10 cellular contexts compared by ENCODE assay signal in genomic region chr17:2510559-2510958, GRCh38. TPM values are rescaled to one million over a fixed set of nuclear protein-coding genes. Genes with fewer than 3 reads are reported as not detected.
DNase-seq lines count a peak whose midpoint lies in the region; ATAC-seq and TF ChIP-seq lines count a peak whose summit lies in the region.
"Had no signal": no experiment of that assay in that cellular context is flagged by ENCODE, and none has a peak within 500 bp of the region (broad histone marks: within the 10 kb centered on the region; RNA-seq: fewer than 3 reads in every experiment).

No MANE protein-coding gene starts in this region.

- H2BK12ac ChIP-seq in neuronal stem cell (ENCODE audit: low read length), result no peak overlapping the region

- DNase-seq in NAMALWA (ENCODE audit: low spot score) (peak; percentile 5), endodermal cell (peak; percentile 37), neuronal stem cell (ENCODE audit: low spot score) (no peak), AG08395 (ENCODE audit: low spot score) (no peak), G401 (ENCODE audit: low spot score) (no peak)
- DNase-seq: hypothalamus, NCI-H226 had no signal

- H2AFZ ChIP-seq in neuronal stem cell (ENCODE audit: low read length), result peak overlapping the region; percentile 89

- ATAC-seq in HG03432 (IDR thresholded peaks at IDR 0.05; ENCODE audit: unreplicated experiment) (no peak), GM18870 (IDR thresholded peaks at IDR 0.05; ENCODE audit: unreplicated experiment) (no peak)

- H2BK5ac ChIP-seq in neuronal stem cell (ENCODE audit: low read length), result no peak overlapping the region

- no peak overlapping the region for H3K18ac ChIP-seq in neuronal stem cell (ENCODE audit: low read length)

- peak overlapping the region; percentile 83 to 100 (median 91) for H3K4me2 ChIP-seq in BLaER1 treated with 17β-estradiol and CSF1 and Interleukin-3, amounts not matched to agents 10 nM and 100 nM
- peak overlapping the region; percentile 38 for H3K4me2 ChIP-seq in neuronal stem cell (ENCODE audit: insufficient read depth, low read length, poor library complexity, severe bottlenecking)

- H4K8ac ChIP-seq in neuronal stem cell (ENCODE audit: low read depth, low read length), result no peak overlapping the region

- H3K36me3 ChIP-seq in BLaER1 treated with 17β-estradiol and CSF1 and Interleukin-3, amounts not matched to agents 10 nM and 100 nM, result peaks cover 3 to 32% (median 27%) of the 10 kb centered on the region in 11 experiments; a peak in 20 of 22 replicates
- H3K36me3 ChIP-seq in endodermal cell (ENCODE audit: control insufficient read depth, insufficient read depth, low read length) (peaks cover 6% of the 10 kb centered on the region), neuronal stem cell (replicated peaks in 1 of 2; ENCODE audit: control insufficient read depth in 2 of 2, insufficient read depth in 2 of 2, low read length in 2 of 2) (peaks cover under 1 to 10% of the 10 kb centered on the region in 2 donors)

- no peak overlapping the region for H2AK5ac ChIP-seq in neuronal stem cell (ENCODE audit: low read depth, low read length)

- in situ Hi-C loops in G401 (cut with HindIII; ENCODE audit: low sequenced_read_pairs), result no loop called here

- no peak overlapping the region for H2BK120ac ChIP-seq in neuronal stem cell (ENCODE audit: low read depth, low read length)

- H4K91ac ChIP-seq in neuronal stem cell (ENCODE audit: low read depth, low read length, poor library complexity), result no peak overlapping the region

- no peak overlapping the region for H3K4ac ChIP-seq in neuronal stem cell (ENCODE audit: low read length)

- H3K9me3 ChIP-seq in BLaER1 treated with 17β-estradiol and CSF1 and Interleukin-3, amounts not matched to agents 10 nM and 100 nM (replicated peaks in 1 of 11), result peaks cover 0 to 31% (median 26%) of the 10 kb centered on the region in 11 experiments; a peak in 18 of 22 replicates
- H3K9me3 ChIP-seq in endodermal cell (ENCODE audit: control insufficient read depth, low read length), result peaks cover 5% of the 10 kb centered on the region
- H3K9me3 ChIP-seq in neuronal stem cell (replicated peaks in 1 of 2; ENCODE audit: control insufficient read depth in 2 of 2, insufficient read depth in 1 of 2, low read depth in 1 of 2, low read length in 2 of 2), result peaks cover 4 to 11% of the 10 kb centered on the region in 2 donors

- no peak overlapping the region for H3K27ac Mint-ChIP-seq in endodermal cell

- H3K79me1 ChIP-seq in neuronal stem cell (ENCODE audit: low read depth, low read length), result peaks cover 3% of the 10 kb centered on the region

- H3K4me1 Mint-ChIP-seq in endodermal cell, result peaks cover 15% of the 10 kb centered on the region

- no peaks in the 10 kb centered on the region for H3K27me3 ChIP-seq in BLaER1 treated with 17β-estradiol and CSF1 and Interleukin-3, amounts not matched to agents 10 nM and 100 nM
- H3K27me3 ChIP-seq in endodermal cell (ENCODE audit: control insufficient read depth, insufficient read depth, low read length, poor library complexity, severe bottlenecking), result no peaks in the 10 kb centered on the region
- no peaks in the 10 kb centered on the region for H3K27me3 ChIP-seq in neuronal stem cell (ENCODE audit: control insufficient read depth in 3 of 3, insufficient read depth in 3 of 3, low read depth in 1 of 3, low read length in 3 of 3)

- no peak overlapping the region for H3K14ac ChIP-seq in neuronal stem cell (ENCODE audit: low read length)

- peak overlapping the region; percentile 62 to 83 (median 75) for H3K4me3 ChIP-seq in BLaER1 treated with 17β-estradiol and CSF1 and Interleukin-3, amounts not matched to agents 10 nM and 100 nM
- H3K4me3 ChIP-seq in endodermal cell (ENCODE audit: low read length) (peak overlapping the region; percentile 98), neuronal stem cell (ENCODE audit: low read length in 2 of 2) (peak overlapping the region in 1 of 2 donors; percentile 75)

- TF ChIP-seq CTCF in endodermal cell (conservative IDR thresholded peaks at IDR 0.05), result no peak

- peaks cover 20 to 32% (median 27%) of the 10 kb centered on the region in 10 experiments for H3K4me1 ChIP-seq in BLaER1 treated with 17β-estradiol and CSF1 and Interleukin-3, amounts not matched to agents 10 nM and 100 nM
- H3K4me1 ChIP-seq in endodermal cell (ENCODE audit: control insufficient read depth, insufficient read depth, low read length), result no peaks in the 10 kb centered on the region
- H3K4me1 ChIP-seq in neuronal stem cell (ENCODE audit: control insufficient read depth in 2 of 2, insufficient read depth in 1 of 2, low read depth in 1 of 2, low read length in 2 of 2), result peaks cover 2 to 3% of the 10 kb centered on the region in 2 donors

- H2BK15ac ChIP-seq in neuronal stem cell (ENCODE audit: low read length), result no peak overlapping the region

- peaks cover 0 to 19% (median 0%) of the 10 kb centered on the region in 11 experiments; a peak in 5 of 22 replicates for H4K20me1 ChIP-seq in BLaER1 treated with 17β-estradiol and CSF1 and Interleukin-3, amounts not matched to agents 10 nM and 100 nM

- H3K9ac ChIP-seq in BLaER1 treated with 17β-estradiol and CSF1 and Interleukin-3, amounts not matched to agents 10 nM and 100 nM, result peak overlapping the region; percentile 88 to 96 (median 93)
- peak overlapping the region; percentile 98 for H3K9ac ChIP-seq in endodermal cell (ENCODE audit: extremely low read depth, low read length, poor library complexity, severe bottlenecking)
- no peak overlapping the region for H3K9ac ChIP-seq in neuronal stem cell (ENCODE audit: low read depth, low read length, poor library complexity)

- H3K27me3 Mint-ChIP-seq in endodermal cell (ENCODE audit: insufficient read depth), result no peaks in the 10 kb centered on the region

- peaks cover 19% of the 10 kb centered on the region for H3K9me3 Mint-ChIP-seq in endodermal cell

- no peak overlapping the region for H3K4me3 Mint-ChIP-seq in endodermal cell

- 63 to 79% methylated on average over 2 of the region's 2 CpGs for WGBS in endodermal cell (ENCODE audit: insufficient coverage in 1 of 2, insufficient read length in 1 of 2), 2 experiments
- no CpG with 5 or more reads among the region's 2 CpGs for WGBS in neuronal stem cell (ENCODE audit: extremely low coverage in 2 of 2, insufficient read length in 2 of 2, insufficient replicate concordance in 1 of 2), 2 donors

- no peak overlapping the region for H3K23ac ChIP-seq in neuronal stem cell (ENCODE audit: low read depth, low read length, poor library complexity)

- peak overlapping the region; percentile 80 to 96 (median 94) for H3K27ac ChIP-seq in BLaER1 treated with 17β-estradiol and CSF1 and Interleukin-3, amounts not matched to agents 10 nM and 100 nM
- H3K27ac ChIP-seq in endodermal cell (ENCODE audit: low read depth, low read length), result peak overlapping the region; percentile 96
- no peak overlapping the region for H3K27ac ChIP-seq in neuronal stem cell (replicated peaks; ENCODE audit: low read length)

- peaks cover 25% of the 10 kb centered on the region for H3K36me3 Mint-ChIP-seq in endodermal cell (ENCODE audit: low read depth)

RNA-seq across cellular contexts. Expression of gene METTL16, which starts 1.1 kb away (rescaled TPM):
- total RNA-seq in endodermal cell, result 10 to 100 TPM; 51.5 to 59.6 TPM
- 35.2 TPM for polyA plus RNA-seq in endodermal cell (2013, experiment 1 of 2)
- polyA plus RNA-seq in endodermal cell (2013, experiment 2 of 2), result 29.9 TPM
- polyA plus RNA-seq in neuronal stem cell (2013, experiment 1 of 2), result 33.5 TPM
- polyA plus RNA-seq in neuronal stem cell (2013, experiment 2 of 2), result 36.0 TPM
- total RNA-seq in G401 (2014; rRNA removed; shearing (Covaris generic)), result 29.2 and 58.3 TPM in 2 replicates

Comparison
In these comparisons a context has a peak if more than half of its experiments do, and no peak if none do; other contexts are left out.
1. DNase-seq: peak in NAMALWA (single experiment) and endodermal cell (single experiment); none in neuronal stem cell (single experiment), AG08395 (single experiment) and G401 (single experiment).